In the genomic region with DNA sequence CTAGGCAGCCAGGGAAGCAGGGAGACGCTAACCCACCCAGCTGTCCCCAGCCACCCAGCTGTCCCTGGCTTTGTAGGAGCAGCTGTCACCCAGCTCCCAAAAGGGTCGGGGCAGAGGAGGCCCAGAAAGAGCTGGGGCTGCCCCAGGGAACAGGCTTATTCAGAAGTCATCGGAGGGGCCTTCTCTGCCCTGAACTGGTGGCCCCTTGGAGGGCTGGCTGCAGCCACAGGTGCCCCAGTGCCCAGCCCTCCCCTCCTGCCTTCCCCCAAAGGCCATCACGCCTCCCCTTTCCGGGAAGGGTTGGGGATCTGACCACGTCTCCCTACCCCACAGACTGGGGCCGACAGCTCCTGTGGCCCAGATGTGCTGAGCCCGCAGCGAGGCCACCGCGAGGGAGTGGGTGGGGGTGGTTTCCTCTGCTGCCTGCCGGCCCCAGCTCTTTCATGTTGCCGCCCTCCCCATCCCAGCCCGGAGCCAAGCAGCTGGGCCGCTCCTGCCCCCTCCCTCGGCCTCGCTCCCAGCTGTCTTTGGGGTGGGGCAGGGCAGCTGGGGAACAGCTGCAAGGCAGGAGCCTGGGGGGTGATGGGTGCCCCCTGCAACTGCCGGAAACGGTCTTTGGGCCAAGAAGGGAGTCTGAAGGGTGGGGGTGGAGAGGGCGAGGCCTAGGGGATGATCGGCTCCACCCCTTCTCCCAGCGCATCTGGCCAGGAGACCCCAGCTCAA, we compare ENCODE assay signal across 1 cellular context.
A peak's percentile ranks its signal among the peaks of the same experiment; 100 is the strongest.
TF ChIP-seq lines count a peak whose summit lies in the region.

No MANE protein-coding gene starts in this region.

TF ChIP-seq in HepG2, 621 proteins besides CTCF, POLR2A, EP300 and RAD21 (continued from another document and continues in another):
- TF ChIP-seq, protein P1, sequence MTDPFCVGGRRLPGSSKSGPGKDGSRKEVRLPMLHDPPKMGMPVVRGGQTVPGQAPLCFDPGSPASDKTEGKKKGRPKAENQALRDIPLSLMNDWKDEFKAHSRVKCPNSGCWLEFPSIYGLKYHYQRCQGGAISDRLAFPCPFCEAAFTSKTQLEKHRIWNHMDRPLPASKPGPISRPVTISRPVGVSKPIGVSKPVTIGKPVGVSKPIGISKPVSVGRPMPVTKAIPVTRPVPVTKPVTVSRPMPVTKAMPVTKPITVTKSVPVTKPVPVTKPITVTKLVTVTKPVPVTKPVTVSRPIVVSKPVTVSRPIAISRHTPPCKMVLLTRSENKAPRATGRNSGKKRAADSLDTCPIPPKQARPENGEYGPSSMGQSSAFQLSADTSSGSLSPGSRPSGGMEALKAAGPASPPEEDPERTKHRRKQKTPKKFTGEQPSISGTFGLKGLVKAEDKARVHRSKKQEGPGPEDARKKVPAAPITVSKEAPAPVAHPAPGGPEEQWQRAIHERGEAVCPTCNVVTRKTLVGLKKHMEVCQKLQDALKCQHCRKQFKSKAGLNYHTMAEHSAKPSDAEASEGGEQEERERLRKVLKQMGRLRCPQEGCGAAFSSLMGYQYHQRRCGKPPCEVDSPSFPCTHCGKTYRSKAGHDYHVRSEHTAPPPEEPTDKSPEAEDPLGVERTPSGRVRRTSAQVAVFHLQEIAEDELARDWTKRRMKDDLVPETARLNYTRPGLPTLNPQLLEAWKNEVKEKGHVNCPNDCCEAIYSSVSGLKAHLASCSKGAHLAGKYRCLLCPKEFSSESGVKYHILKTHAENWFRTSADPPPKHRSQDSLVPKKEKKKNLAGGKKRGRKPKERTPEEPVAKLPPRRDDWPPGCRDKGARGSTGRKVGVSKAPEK (CRISPR knock-in tag; IDR thresholded peaks at IDR 0.05; ENCODE audit: borderline replicate concordance) = 0 out of 2 replicates have a peak, but pooled peaks have one; percentile 47
- peak; percentile 61; the same call in 1 of the 2 replicates for TF ChIP-seq CCDC6 (CRISPR knock-in tag; IDR thresholded peaks at IDR 0.05)
- TF ChIP-seq U2AF2 (IDR thresholded peaks at IDR 0.05; ENCODE audit: low read depth, low read length) = no peak
- TF ChIP-seq KLF16 (CRISPR knock-in tag; IDR thresholded peaks at IDR 0.05) = peak in 1 of 2 experiments; percentile 59; a peak in 1 of 4 replicates
- TF ChIP-seq ZNF670 (CRISPR knock-in tag; IDR thresholded peaks at IDR 0.05; ENCODE audit: borderline replicate concordance) = no peak
- no peak for TF ChIP-seq ZKSCAN5 (CRISPR knock-in tag; IDR thresholded peaks at IDR 0.05)
- no peak for TF ChIP-seq DNMT1 (CRISPR knock-in tag; IDR thresholded peaks at IDR 0.05)
- peak; percentile 71 for TF ChIP-seq REPIN1 (CRISPR knock-in tag; IDR thresholded peaks at IDR 0.05; ENCODE audit: borderline replicate concordance, low read depth)
- TF ChIP-seq ZNF136 (CRISPR knock-in tag; IDR thresholded peaks at IDR 0.05; ENCODE audit: low read depth) = no peak
- TF ChIP-seq HIVEP1 (CRISPR knock-in tag; IDR thresholded peaks at IDR 0.05) = peak; percentile 81
- peak; percentile 71 for TF ChIP-seq TMF1 (CRISPR knock-in tag; IDR thresholded peaks at IDR 0.05; ENCODE audit: low read depth)
- TF ChIP-seq, protein P2, sequence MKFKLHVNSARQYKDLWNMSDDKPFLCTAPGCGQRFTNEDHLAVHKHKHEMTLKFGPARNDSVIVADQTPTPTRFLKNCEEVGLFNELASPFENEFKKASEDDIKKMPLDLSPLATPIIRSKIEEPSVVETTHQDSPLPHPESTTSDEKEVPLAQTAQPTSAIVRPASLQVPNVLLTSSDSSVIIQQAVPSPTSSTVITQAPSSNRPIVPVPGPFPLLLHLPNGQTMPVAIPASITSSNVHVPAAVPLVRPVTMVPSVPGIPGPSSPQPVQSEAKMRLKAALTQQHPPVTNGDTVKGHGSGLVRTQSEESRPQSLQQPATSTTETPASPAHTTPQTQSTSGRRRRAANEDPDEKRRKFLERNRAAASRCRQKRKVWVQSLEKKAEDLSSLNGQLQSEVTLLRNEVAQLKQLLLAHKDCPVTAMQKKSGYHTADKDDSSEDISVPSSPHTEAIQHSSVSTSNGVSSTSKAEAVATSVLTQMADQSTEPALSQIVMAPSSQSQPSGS (CRISPR knock-in tag; IDR thresholded peaks at IDR 0.05) = 0 out of 2 replicates have a peak, but pooled peaks have one; percentile 27
- peak; percentile 95 for TF ChIP-seq AKAP8 (CRISPR knock-in tag; IDR thresholded peaks at IDR 0.05)
- TF ChIP-seq ZC3H13 (CRISPR knock-in tag; IDR thresholded peaks at IDR 0.05) = 0 out of 2 replicates have a peak, but pooled peaks have one; percentile 71
- TF ChIP-seq HNF4A (CRISPR knock-in tag; IDR thresholded peaks at IDR 0.05) = peak; percentile 55; the same call in 1 of the 2 replicates
- TF ChIP-seq TAF15 (IDR thresholded peaks at IDR 0.05; ENCODE audit: low read depth, low read length, poor library complexity, severe bottlenecking) = peak; percentile 83
- TF ChIP-seq, protein P3, sequence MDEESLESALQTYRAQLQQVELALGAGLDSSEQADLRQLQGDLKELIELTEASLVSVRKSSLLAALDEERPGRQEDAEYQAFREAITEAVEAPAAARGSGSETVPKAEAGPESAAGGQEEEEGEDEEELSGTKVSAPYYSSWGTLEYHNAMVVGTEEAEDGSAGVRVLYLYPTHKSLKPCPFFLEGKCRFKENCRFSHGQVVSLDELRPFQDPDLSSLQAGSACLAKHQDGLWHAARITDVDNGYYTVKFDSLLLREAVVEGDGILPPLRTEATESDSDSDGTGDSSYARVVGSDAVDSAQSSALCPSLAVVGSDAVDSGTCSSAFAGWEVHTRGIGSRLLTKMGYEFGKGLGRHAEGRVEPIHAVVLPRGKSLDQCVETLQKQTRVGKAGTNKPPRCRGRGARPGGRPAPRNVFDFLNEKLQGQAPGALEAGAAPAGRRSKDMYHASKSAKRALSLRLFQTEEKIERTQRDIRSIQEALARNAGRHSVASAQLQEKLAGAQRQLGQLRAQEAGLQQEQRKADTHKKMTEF (CRISPR knock-in tag; IDR thresholded peaks at IDR 0.05) = peak; percentile 83
- TF ChIP-seq ZFYVE20 (CRISPR knock-in tag; IDR thresholded peaks at IDR 0.05; ENCODE audit: borderline replicate concordance, low read depth) = no peak
- no peak for TF ChIP-seq ZFP41 (CRISPR knock-in tag; IDR thresholded peaks at IDR 0.05; ENCODE audit: borderline replicate concordance)
- peak; percentile 42; the same call in 1 of the 2 replicates for TF ChIP-seq PHF8 (CRISPR knock-in tag; IDR thresholded peaks at IDR 0.05)
- no peak for TF ChIP-seq FOXP1 (IDR thresholded peaks at IDR 0.05)
- peak; percentile 24; the same call in 1 of the 2 replicates for TF ChIP-seq FOXP1 (CRISPR knock-in tag; IDR thresholded peaks at IDR 0.05)
- TF ChIP-seq, protein P4, sequence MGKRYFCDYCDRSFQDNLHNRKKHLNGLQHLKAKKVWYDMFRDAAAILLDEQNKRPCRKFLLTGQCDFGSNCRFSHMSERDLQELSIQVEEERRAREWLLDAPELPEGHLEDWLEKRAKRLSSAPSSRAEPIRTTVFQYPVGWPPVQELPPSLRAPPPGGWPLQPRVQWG (CRISPR knock-in tag; IDR thresholded peaks at IDR 0.05; ENCODE audit: borderline replicate concordance, low read depth) = no peak
- TF ChIP-seq PCBP2 (optimal IDR thresholded peaks at IDR 0.05; ENCODE audit: low read depth, low read length, poor library complexity, severe bottlenecking) = no peak
- TF ChIP-seq IRF2 (CRISPR knock-in tag; IDR thresholded peaks at IDR 0.05) = peak; percentile 84; the same call in 1 of the 2 replicates
- no peak for TF ChIP-seq ZSCAN25 (CRISPR knock-in tag; IDR thresholded peaks at IDR 0.05)
- no peak for TF ChIP-seq FOXK1 (CRISPR knock-in tag; IDR thresholded peaks at IDR 0.05; ENCODE audit: borderline replicate concordance, low read depth)
- peak; percentile 83; the same call in 1 of the 2 replicates for TF ChIP-seq ZNF556 (CRISPR knock-in tag; IDR thresholded peaks at IDR 0.05; ENCODE audit: borderline replicate concordance)
- TF ChIP-seq, protein P5, sequence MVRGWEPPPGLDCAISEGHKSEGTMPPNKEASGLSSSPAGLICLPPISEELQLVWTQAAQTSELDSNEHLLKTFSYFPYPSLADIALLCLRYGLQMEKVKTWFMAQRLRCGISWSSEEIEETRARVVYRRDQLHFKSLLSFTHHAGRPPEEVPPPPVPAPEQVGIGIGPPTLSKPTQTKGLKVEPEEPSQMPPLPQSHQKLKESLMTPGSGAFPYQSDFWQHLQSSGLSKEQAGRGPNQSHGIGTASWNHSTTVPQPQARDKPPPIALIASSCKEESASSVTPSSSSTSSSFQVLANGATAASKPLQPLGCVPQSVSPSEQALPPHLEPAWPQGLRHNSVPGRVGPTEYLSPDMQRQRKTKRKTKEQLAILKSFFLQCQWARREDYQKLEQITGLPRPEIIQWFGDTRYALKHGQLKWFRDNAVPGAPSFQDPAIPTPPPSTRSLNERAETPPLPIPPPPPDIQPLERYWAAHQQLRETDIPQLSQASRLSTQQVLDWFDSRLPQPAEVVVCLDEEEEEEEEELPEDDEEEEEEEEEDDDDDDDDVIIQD (CRISPR knock-in tag; IDR thresholded peaks at IDR 0.05; ENCODE audit: low read depth) = 0 out of 2 replicates have a peak, but pooled peaks have one; percentile 27
- peak; percentile 21; the same call in 1 of the 2 replicates for TF ChIP-seq RARA (CRISPR knock-in tag; IDR thresholded peaks at IDR 0.05)
- TF ChIP-seq, protein P6, sequence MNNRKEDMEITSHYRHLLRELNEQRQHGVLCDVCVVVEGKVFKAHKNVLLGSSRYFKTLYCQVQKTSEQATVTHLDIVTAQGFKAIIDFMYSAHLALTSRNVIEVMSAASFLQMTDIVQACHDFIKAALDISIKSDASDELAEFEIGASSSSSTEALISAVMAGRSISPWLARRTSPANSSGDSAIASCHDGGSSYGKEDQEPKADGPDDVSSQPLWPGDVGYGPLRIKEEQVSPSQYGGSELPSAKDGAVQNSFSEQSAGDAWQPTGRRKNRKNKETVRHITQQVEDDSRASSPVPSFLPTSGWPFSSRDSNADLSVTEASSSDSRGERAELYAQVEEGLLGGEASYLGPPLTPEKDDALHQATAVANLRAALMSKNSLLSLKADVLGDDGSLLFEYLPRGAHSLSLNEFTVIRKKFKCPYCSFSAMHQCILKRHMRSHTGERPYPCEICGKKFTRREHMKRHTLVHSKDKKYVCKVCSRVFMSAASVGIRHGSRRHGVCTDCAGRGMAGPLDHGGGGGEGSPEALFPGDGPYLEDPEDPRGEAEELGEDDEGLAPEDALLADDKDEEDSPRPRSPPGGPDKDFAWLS (CRISPR knock-in tag; IDR thresholded peaks at IDR 0.05; ENCODE audit: borderline replicate concordance) = 0 out of 2 replicates have a peak, but pooled peaks have one; percentile 43
- TF ChIP-seq, protein P7, sequence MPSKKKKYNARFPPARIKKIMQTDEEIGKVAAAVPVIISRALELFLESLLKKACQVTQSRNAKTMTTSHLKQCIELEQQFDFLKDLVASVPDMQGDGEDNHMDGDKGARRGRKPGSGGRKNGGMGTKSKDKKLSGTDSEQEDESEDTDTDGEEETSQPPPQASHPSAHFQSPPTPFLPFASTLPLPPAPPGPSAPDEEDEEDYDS (CRISPR knock-in tag; IDR thresholded peaks at IDR 0.05) = no peak
- TF ChIP-seq ELF3 (CRISPR knock-in tag; IDR thresholded peaks at IDR 0.05) = peak; percentile 53; the same call in 1 of the 2 replicates
- TF ChIP-seq, protein P8, sequence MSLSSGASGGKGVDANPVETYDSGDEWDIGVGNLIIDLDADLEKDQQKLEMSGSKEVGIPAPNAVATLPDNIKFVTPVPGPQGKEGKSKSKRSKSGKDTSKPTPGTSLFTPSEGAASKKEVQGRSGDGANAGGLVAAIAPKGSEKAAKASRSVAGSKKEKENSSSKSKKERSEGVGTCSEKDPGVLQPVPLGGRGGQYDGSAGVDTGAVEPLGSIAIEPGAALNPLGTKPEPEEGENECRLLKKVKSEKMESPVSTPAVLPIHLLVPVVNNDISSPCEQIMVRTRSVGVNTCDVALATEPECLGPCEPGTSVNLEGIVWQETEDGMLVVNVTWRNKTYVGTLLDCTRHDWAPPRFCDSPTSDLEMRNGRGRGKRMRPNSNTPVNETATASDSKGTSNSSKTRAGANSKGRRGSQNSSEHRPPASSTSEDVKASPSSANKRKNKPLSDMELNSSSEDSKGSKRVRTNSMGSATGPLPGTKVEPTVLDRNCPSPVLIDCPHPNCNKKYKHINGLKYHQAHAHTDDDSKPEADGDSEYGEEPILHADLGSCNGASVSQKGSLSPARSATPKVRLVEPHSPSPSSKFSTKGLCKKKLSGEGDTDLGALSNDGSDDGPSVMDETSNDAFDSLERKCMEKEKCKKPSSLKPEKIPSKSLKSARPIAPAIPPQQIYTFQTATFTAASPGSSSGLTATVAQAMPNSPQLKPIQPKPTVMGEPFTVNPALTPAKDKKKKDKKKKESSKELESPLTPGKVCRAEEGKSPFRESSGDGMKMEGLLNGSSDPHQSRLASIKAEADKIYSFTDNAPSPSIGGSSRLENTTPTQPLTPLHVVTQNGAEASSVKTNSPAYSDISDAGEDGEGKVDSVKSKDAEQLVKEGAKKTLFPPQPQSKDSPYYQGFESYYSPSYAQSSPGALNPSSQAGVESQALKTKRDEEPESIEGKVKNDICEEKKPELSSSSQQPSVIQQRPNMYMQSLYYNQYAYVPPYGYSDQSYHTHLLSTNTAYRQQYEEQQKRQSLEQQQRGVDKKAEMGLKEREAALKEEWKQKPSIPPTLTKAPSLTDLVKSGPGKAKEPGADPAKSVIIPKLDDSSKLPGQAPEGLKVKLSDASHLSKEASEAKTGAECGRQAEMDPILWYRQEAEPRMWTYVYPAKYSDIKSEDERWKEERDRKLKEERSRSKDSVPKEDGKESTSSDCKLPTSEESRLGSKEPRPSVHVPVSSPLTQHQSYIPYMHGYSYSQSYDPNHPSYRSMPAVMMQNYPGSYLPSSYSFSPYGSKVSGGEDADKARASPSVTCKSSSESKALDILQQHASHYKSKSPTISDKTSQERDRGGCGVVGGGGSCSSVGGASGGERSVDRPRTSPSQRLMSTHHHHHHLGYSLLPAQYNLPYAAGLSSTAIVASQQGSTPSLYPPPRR (CRISPR knock-in tag; IDR thresholded peaks at IDR 0.05; ENCODE audit: borderline replicate concordance) = peak; percentile 86
- TF ChIP-seq SNAPC2 (CRISPR knock-in tag; IDR thresholded peaks at IDR 0.05) = no peak
- TF ChIP-seq, protein P9, sequence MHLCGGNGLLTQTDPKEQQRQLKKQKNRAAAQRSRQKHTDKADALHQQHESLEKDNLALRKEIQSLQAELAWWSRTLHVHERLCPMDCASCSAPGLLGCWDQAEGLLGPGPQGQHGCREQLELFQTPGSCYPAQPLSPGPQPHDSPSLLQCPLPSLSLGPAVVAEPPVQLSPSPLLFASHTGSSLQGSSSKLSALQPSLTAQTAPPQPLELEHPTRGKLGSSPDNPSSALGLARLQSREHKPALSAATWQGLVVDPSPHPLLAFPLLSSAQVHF (CRISPR knock-in tag; IDR thresholded peaks at IDR 0.05) = no peak
- no peak for TF ChIP-seq TOE1 (CRISPR knock-in tag; IDR thresholded peaks at IDR 0.05)
- peak; percentile 70 for TF ChIP-seq THAP11 (CRISPR knock-in tag; IDR thresholded peaks at IDR 0.05)
- TF ChIP-seq, protein P10, sequence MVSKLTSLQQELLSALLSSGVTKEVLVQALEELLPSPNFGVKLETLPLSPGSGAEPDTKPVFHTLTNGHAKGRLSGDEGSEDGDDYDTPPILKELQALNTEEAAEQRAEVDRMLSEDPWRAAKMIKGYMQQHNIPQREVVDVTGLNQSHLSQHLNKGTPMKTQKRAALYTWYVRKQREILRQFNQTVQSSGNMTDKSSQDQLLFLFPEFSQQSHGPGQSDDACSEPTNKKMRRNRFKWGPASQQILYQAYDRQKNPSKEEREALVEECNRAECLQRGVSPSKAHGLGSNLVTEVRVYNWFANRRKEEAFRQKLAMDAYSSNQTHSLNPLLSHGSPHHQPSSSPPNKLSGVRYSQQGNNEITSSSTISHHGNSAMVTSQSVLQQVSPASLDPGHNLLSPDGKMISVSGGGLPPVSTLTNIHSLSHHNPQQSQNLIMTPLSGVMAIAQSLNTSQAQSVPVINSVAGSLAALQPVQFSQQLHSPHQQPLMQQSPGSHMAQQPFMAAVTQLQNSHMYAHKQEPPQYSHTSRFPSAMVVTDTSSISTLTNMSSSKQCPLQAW (CRISPR knock-in tag; IDR thresholded peaks at IDR 0.05) = peak; percentile 71
- no peak for TF ChIP-seq SIN3A (IDR thresholded peaks at IDR 0.05; ENCODE audit: borderline replicate concordance, low read depth, low read length)
